Comparison of ENCODE assay signal across 19 cellular contexts in genomic region chr5:594241-594860, GRCh38.
DNase-seq lines count a peak whose midpoint lies in the region; TF ChIP-seq lines count a peak whose summit lies in the region.
"Had no signal": no experiment of that assay in that cellular context is flagged by ENCODE, and none has a peak within 500 bp of the region (broad histone marks: within the 10 kb centered on the region; RNA-seq: fewer than 3 reads in every experiment).

No MANE protein-coding gene starts in this region.

- H3K9ac ChIP-seq in BLaER1 = no peak overlapping the region

- H3K36me3 ChIP-seq in BLaER1 (no peaks in the 10 kb centered on the region), WERI-Rb-1 (no peaks in the 10 kb centered on the region)
- H3K36me3 ChIP-seq: adrenal gland, breast epithelium, SJSA1, thyroid gland had no signal

- peak overlapping the region; percentile 2; the same call in 1 of the 2 replicates for H3K4me2 ChIP-seq in BLaER1

- H3K27ac ChIP-seq in BLaER1 = no peak overlapping the region
- H3K27ac ChIP-seq in HL-60 (replicated peaks) = no peak overlapping the region
- no peak overlapping the region for H3K27ac ChIP-seq in WERI-Rb-1
- H3K27ac ChIP-seq: adrenal gland, breast epithelium, SJSA1, thyroid gland had no signal

- DNase-seq in HL-60 (ENCODE audit: low read depth in 1 of 2, low spot score in 1 of 2) (peak; percentile 45 to 77), NCI-H69 (lab: John Stamatoyannopoulos, UW) (peak; percentile 17), WERI-Rb-1 (peak; percentile 4), HK-2 (ENCODE audit: unreplicated experiment) (no peak), DMS 273 treated with DMSO at 0.1 percent for 48 hours (lab: John Stamatoyannopoulos, UW) (no peak), amniotic stem cell (lab: John Stamatoyannopoulos, UW) (no peak)
- no peak for DNase-seq in stimulated activated CD4-positive, alpha-beta T cell treated with anti-CD3 and anti-CD28 coated beads, Interleukin-4, amount 100 ng/mL, for 24 hours
- DNase-seq: activated B cell treated with CpG ODN at 0.5 μM for 24 hours; activated CD4-positive, alpha-beta T cell treated with anti-CD3 and anti-CD28 coated beads, Interleukin-2, amount 50 U/mL, for 48 hours; CD4-positive, alpha-beta T cell; DMS53; Kasumi-1; NCI-H446 treated with DMSO at 0.1 percent for 48 hours; thyroid gland had no signal

- no peaks in the 10 kb centered on the region for H4K20me1 ChIP-seq in BLaER1

- H3K4me3 ChIP-seq in BLaER1 (no peak overlapping the region), HL-60 (replicated peaks; ENCODE audit: insufficient read depth, low read length) (no peak overlapping the region), WERI-Rb-1 (ENCODE audit: low read depth, low read length) (no peak overlapping the region)
- H3K4me3 ChIP-seq: adrenal gland, breast epithelium, GM12878, SJSA1, thyroid gland had no signal

- H3K27me3 ChIP-seq in BLaER1 = peaks cover 3% of the 10 kb centered on the region; the same call in 1 of the 2 replicates
- peaks cover 14% of the 10 kb centered on the region for H3K27me3 ChIP-seq in HL-60 (ENCODE audit: insufficient read depth, poor library complexity, severe bottlenecking)
- peaks cover 38% of the 10 kb centered on the region for H3K27me3 ChIP-seq in WERI-Rb-1 (ENCODE audit: insufficient read depth, low read depth, severe bottlenecking)
- H3K27me3 ChIP-seq: thyroid gland had no signal

- no peaks in the 10 kb centered on the region for H3K9me3 ChIP-seq in BLaER1
- H3K9me3 ChIP-seq in WERI-Rb-1 (ENCODE audit: severe bottlenecking) = peaks cover 2% of the 10 kb centered on the region
- H3K9me3 ChIP-seq: adrenal gland, breast epithelium, thyroid gland had no signal

- TF ChIP-seq CTCF in HL-60 (IDR thresholded peaks at IDR 0.05; ENCODE audit: insufficient read depth, low read length) (no peak), WERI-Rb-1 (IDR thresholded peaks at IDR 0.05; ENCODE audit: low read depth, low read length) (no peak)

- H3K4me1 ChIP-seq in BLaER1 = peaks cover 21% of the 10 kb centered on the region
- H3K4me1 ChIP-seq: adrenal gland, breast epithelium, SJSA1, thyroid gland had no signal

Comparison
In these comparisons a context has a peak if more than half of its experiments do, and no peak if none do; other contexts are left out.
1. DNase-seq: peak in HL-60 (2 of 2), NCI-H69 (single experiment) and WERI-Rb-1 (single experiment); none in HK-2 (single experiment), DMS 273 treated with DMSO at 0.1 percent for 48 hours (single experiment), stimulated activated CD4-positive, alpha-beta T cell treated with anti-CD3 and anti-CD28 coated beads, Interleukin-4, amount 100 ng/mL, for 24 hours (single experiment) and amniotic stem cell (single experiment).